ENCODE assay signal across 17 cellular contexts in genomic region chr10:125043824-125044658, GRCh38.
DNase-seq lines count a peak whose midpoint lies in the region; ATAC-seq and TF ChIP-seq lines count a peak whose summit lies in the region.
"Had no signal": no experiment of that assay in that cellular context is flagged by ENCODE, and none has a peak within 500 bp of the region (broad histone marks: within the 10 kb centered on the region; RNA-seq: fewer than 3 reads in every experiment).

No MANE protein-coding gene starts in this region.

- no peak overlapping the region for H3K4me2 ChIP-seq in HCT116 (ENCODE audit: low read length)

- H3K9me3 ChIP-seq in HCT116 (ENCODE audit: control insufficient read depth in 1 of 2, insufficient read depth in 1 of 2, low read depth in 1 of 2, low read length in 2 of 2) (no peaks in the 10 kb centered on the region), upper lobe of right lung (no peaks in the 10 kb centered on the region)

- no peaks in the 10 kb centered on the region for H3K9me2 ChIP-seq in HCT116 (ENCODE audit: insufficient read depth)

- intact Hi-C loops in HCT116 (cut with micrococcal nuclease) (no loop called here), upper lobe of right lung (cut with DNase I) (loop anchor here (10.0 kb wide), 1 partner anchor 49 kb away; no protein-coding TSS in a partner anchor)
- intact Hi-C loops in dendritic cell treated with granulocyte-macrophage colony-stimulating factor and Interleukin-4, amounts not matched to agents 40 ng/mL and 50 ng/mL, for 4 days (cut with micrococcal nuclease): no loop called here

- no peaks in the 10 kb centered on the region for H3K27me3 ChIP-seq in HCT116 (ENCODE audit: insufficient read depth, low read length)
- no peaks in the 10 kb centered on the region for H3K27me3 ChIP-seq in upper lobe of right lung

- H3K4me3 ChIP-seq in HCT116 (replicated peaks in 1 of 2; ENCODE audit: low read depth in 1 of 2, low read length in 2 of 2) (no peak overlapping the region), upper lobe of right lung (no peak overlapping the region)
- H3K4me3 ChIP-seq: GM12878 had no signal

- no peaks in the 10 kb centered on the region; the same call in 1 of the 2 replicates for H4K20me1 ChIP-seq in HCT116 (ENCODE audit: insufficient read depth)

- peaks cover 36% of the 10 kb centered on the region for H3K36me3 Mint-ChIP-seq in dendritic cell treated with granulocyte-macrophage colony-stimulating factor and Interleukin-4, amounts not matched to agents 40 ng/mL and 50 ng/mL, for 4 days (ENCODE audit: low read depth)
- H3K36me3 Mint-ChIP-seq in nephron progenitor cell (ENCODE audit: low read depth): peaks cover 32% of the 10 kb centered on the region
- H3K36me3 Mint-ChIP-seq: CD4-positive, alpha-beta memory T cell had no signal

- DNase-seq in HCT116 (ENCODE audit: low read depth, low spot score) (no peak), nephron progenitor cell (no peak), upper lobe of right lung (peak; percentile 37), hepatic stellate cell (ENCODE audit: low spot score) (no peak), Ammon's horn (ENCODE audit: low spot score) (no peak)
- DNase-seq: activated B cell treated with CpG ODN at 0.5 μM for 24 hours; activated CD8-positive, alpha-beta memory T cell treated with anti-CD3 and anti-CD28 coated beads for 24 hours; CD4-positive, alpha-beta memory T cell; HCEC 1CT; hypothalamus; left cardiac atrium; NCI-H1092; substantia nigra had no signal

- POLR2A ChIA-PET in HCT116 (lab: Charles Lee): no interaction called here

- no peaks in the 10 kb centered on the region for H3K27me3 Mint-ChIP-seq in dendritic cell treated with granulocyte-macrophage colony-stimulating factor and Interleukin-4, amounts not matched to agents 40 ng/mL and 50 ng/mL, for 4 days
- H3K27me3 Mint-ChIP-seq in nephron progenitor cell (ENCODE audit: low read depth, poor library complexity): peaks cover 5% of the 10 kb centered on the region

- BruUV-seq in HCT116 (replicated peaks; lab: Mats Ljungman, UMichigan): no TSS peak

- peak overlapping the region; percentile 4; the same call in 1 of the 2 replicates for H3K9ac ChIP-seq in HCT116 (ENCODE audit: low read length)

- H3K4me1 ChIP-seq in HCT116 (ENCODE audit: control insufficient read depth in 1 of 2, insufficient read depth in 2 of 2, low read length in 2 of 2) (peaks cover 56 to 83% of the 10 kb centered on the region in 2 experiments), upper lobe of right lung (peaks cover 46% of the 10 kb centered on the region)

- H3K79me2 ChIP-seq in HCT116 (ENCODE audit: insufficient read depth, low read length): peaks cover 92% of the 10 kb centered on the region

- TF ChIP-seq RAD21 in HCT116 (IDR thresholded peaks at IDR 0.05; ENCODE audit: low read depth): no peak

- H2AFZ ChIP-seq in HCT116 (ENCODE audit: low read depth, low read length, poor library complexity, severe bottlenecking): no peak overlapping the region

- no peaks in the 10 kb centered on the region for H3K36me3 ChIP-seq in HCT116 (ENCODE audit: control insufficient read depth in 1 of 2, insufficient read depth in 2 of 2, low read length in 2 of 2)
- no peaks in the 10 kb centered on the region for H3K36me3 ChIP-seq in upper lobe of right lung

- no peak for TF ChIP-seq POLR2A in HCT116 (IDR thresholded peaks at IDR 0.05; ENCODE audit: borderline replicate concordance, extremely low read depth, insufficient read depth, insufficient read length)

- H3K4me3 Mint-ChIP-seq in dendritic cell treated with granulocyte-macrophage colony-stimulating factor and Interleukin-4, amounts not matched to agents 40 ng/mL and 50 ng/mL, for 4 days: no peak overlapping the region
- no peak overlapping the region for H3K4me3 Mint-ChIP-seq in nephron progenitor cell
- H3K4me3 Mint-ChIP-seq: activated B cell treated with CpG ODN at 0.5 μM for 24 hours; CD4-positive, alpha-beta memory T cell had no signal

- no peak for TF ChIP-seq CTCF in HCT116 (IDR thresholded peaks at IDR 0.05 in 2 of 3, conservative IDR thresholded peaks at IDR 0.05 in 1 of 3; ENCODE audit: borderline replicate concordance in 1 of 3, insufficient read depth in 1 of 3, low read depth in 2 of 3, low read length in 2 of 3)
- TF ChIP-seq CTCF in nephron progenitor cell (IDR thresholded peaks at IDR 0.05): no peak
- TF ChIP-seq CTCF in upper lobe of right lung (IDR thresholded peaks at IDR 0.05): no peak

- peaks cover 65% of the 10 kb centered on the region for H3K4me1 Mint-ChIP-seq in dendritic cell treated with granulocyte-macrophage colony-stimulating factor and Interleukin-4, amounts not matched to agents 40 ng/mL and 50 ng/mL, for 4 days (ENCODE audit: low read depth)
- H3K4me1 Mint-ChIP-seq in nephron progenitor cell: peaks cover 87% of the 10 kb centered on the region
- H3K4me1 Mint-ChIP-seq: activated B cell treated with CpG ODN at 0.5 μM for 24 hours had no signal

- no peaks in the 10 kb centered on the region for H3K9me3 Mint-ChIP-seq in dendritic cell treated with granulocyte-macrophage colony-stimulating factor and Interleukin-4, amounts not matched to agents 40 ng/mL and 50 ng/mL, for 4 days
- H3K9me3 Mint-ChIP-seq in nephron progenitor cell: no peaks in the 10 kb centered on the region
- H3K9me3 Mint-ChIP-seq: activated B cell treated with CpG ODN at 0.5 μM for 24 hours; activated T-helper 2 cell treated with anti-CD3 and anti-CD28 coated beads, Interferon-gamma antibody, Interleukin-2, Interleukin-4, amounts not matched to agents 10 μg/mL and 5 μg/mL and 100 μg/mL, durations not matched to agents 14 hours and 24 hours and 36 hours had no signal

- CTCF ChIA-PET in HCT116 (lab: Charles Lee): no interaction called here

- RAD21 ChIA-PET in HCT116 (lab: Charles Lee; ENCODE audit: low non-redundant PET in 1 of 2, low total read pairs in 2 of 2, uncharacterized antibody in 2 of 2, unreplicated experiment in 2 of 2): interaction anchor here in 1 of 2 experiments (1.7 kb wide), 1 partner anchor 80 kb away, joined by 5 read pairs; no protein-coding TSS in a partner anchor

- no peak for ATAC-seq in HCT116
- no peak for ATAC-seq in upper lobe of right lung
- no peak for ATAC-seq in GM18517 (IDR thresholded peaks at IDR 0.05; ENCODE audit: unreplicated experiment)
- ATAC-seq: GM12878, left cardiac atrium had no signal

- H3K27ac ChIP-seq in HCT116 (ENCODE audit: low read depth, low read length) (no peak overlapping the region), upper lobe of right lung (no peak overlapping the region)

- peak overlapping the region; percentile 20 for H3K27ac Mint-ChIP-seq in dendritic cell treated with granulocyte-macrophage colony-stimulating factor and Interleukin-4, amounts not matched to agents 40 ng/mL and 50 ng/mL, for 4 days
- H3K27ac Mint-ChIP-seq in nephron progenitor cell: peak overlapping the region; percentile 12
- H3K27ac Mint-ChIP-seq: activated B cell treated with CpG ODN at 0.5 μM for 24 hours; activated T-helper 2 cell treated with anti-CD3 and anti-CD28 coated beads, Interferon-gamma antibody, Interleukin-2, Interleukin-4, amounts not matched to agents 10 μg/mL and 5 μg/mL and 100 μg/mL, durations not matched to agents 14 hours and 24 hours and 36 hours; CD4-positive, alpha-beta memory T cell had no signal

TF ChIP-seq in HCT116, 20 proteins besides CTCF, POLR2A, EP300 and RAD21:
- no peak for TF ChIP-seq ZBTB33 (IDR thresholded peaks at IDR 0.05; ENCODE audit: extremely low read depth, insufficient replicate concordance, low read length)
- TF ChIP-seq JUND (IDR thresholded peaks at IDR 0.05): no peak
- no peak for TF ChIP-seq CEBPB (IDR thresholded peaks at IDR 0.05; ENCODE audit: low read depth)
- no peak for TF ChIP-seq ZNF274 (IDR thresholded peaks at IDR 0.05; ENCODE audit: low read depth, low read length)
- no peak for TF ChIP-seq POLR2AphosphoS5 (IDR thresholded peaks at IDR 0.05; ENCODE audit: low read depth, low read length)
- no peak for TF ChIP-seq CBX3 (IDR thresholded peaks at IDR 0.05; ENCODE audit: low read depth)
- TF ChIP-seq ATF3 (IDR thresholded peaks at IDR 0.05): no peak
- TF ChIP-seq FOSL1 (IDR thresholded peaks at IDR 0.05; ENCODE audit: low read depth): no peak
- TF ChIP-seq EGR1 (IDR thresholded peaks at IDR 0.05; ENCODE audit: low read depth): no peak
- TF ChIP-seq SRF (IDR thresholded peaks at IDR 0.05; ENCODE audit: low read depth): no peak
- no peak for TF ChIP-seq MAX (IDR thresholded peaks at IDR 0.05)
